Comparison of ENCODE assay signal across 15 cellular contexts in the genomic region with DNA sequence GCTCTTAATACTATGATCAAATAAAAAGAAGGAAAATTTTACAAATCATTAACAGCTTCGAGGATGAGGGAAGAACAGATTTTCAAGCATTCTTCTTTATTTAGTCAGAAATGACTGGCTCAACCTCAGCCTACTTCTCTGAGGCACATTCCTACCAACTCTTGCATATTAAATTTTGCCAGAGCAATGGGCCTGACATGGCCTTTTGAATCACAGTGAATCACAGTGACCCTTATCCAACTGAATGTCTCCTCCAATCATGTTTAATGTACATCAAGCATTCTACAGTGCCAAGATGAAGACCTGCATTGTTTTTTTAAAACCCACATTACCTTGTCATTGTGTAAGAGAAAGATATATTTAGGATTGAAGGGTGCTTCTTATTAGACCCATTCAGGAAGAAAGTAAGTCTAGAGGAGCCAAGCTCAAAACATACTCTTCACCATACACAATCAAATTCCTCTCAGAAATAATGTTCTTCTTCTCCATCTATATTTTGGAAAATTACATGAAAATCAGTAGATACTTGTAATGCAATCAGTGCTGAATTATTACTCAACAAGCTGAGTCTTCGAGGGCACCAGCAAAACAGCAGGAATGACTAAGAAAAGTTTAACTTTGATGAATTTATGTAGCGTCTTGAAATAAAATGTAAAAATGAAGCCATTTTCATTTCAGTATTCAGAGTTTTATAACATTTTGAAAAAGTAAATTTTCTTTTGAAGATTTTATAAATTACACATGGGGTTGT. TPM values are rescaled to one million over a fixed set of nuclear protein-coding genes. Genes with fewer than 3 reads are reported as not detected.
DNase-seq lines count a peak whose midpoint lies in the region; ATAC-seq and TF ChIP-seq lines count a peak whose summit lies in the region.
"Had no signal": no experiment of that assay in that cellular context is flagged by ENCODE, and none has a peak within 500 bp of the region (broad histone marks: within the 10 kb centered on the region; RNA-seq: fewer than 3 reads in every experiment).

No MANE protein-coding gene starts in this region.

- no peak overlapping the region for H4K8ac ChIP-seq in mesenchymal stem cell (ENCODE audit: low read length)

- H3K4me2 ChIP-seq in mesenchymal stem cell (ENCODE audit: low read length, poor library complexity, severe bottlenecking) = no peak overlapping the region

- DNase-seq in AG08396 (ENCODE audit: low spot score) (peak; percentile 58), LHCN-M2 (ENCODE audit: low read depth) (peak; percentile 95), cardiac fibroblast (ENCODE audit: low read depth in 2 of 2) (peak; percentile 72 to 95), mesenchymal stem cell (peak; percentile 55), NCI-H1930 (lab: John Stamatoyannopoulos, UW) (no peak), NCI-H1105 treated with DMSO at 0.1 percent for 48 hours (lab: John Stamatoyannopoulos, UW) (no peak)
- DNase-seq in natural killer cell treated with Interleukin-12 subunit alpha and Interleukin-12 subunit beta and Interleukin-15 and Interleukin-18, amount 100 ng/mL, for 72 hours (ENCODE audit: low spot score) = no peak
- DNase-seq: activated CD4-positive, alpha-beta memory T cell treated with anti-CD3 and anti-CD28 coated beads for 36 hours; activated effector memory CD4-positive, alpha-beta T cell treated with Interleukin-2 at 50 U/mL for 16 hours; C1 segment of cervical spinal cord; NCI-H2081; right cardiac atrium; T-helper 2 cell; upper lobe of left lung had no signal

- H3K79me1 ChIP-seq in mesenchymal stem cell (replicated peaks; ENCODE audit: low read length, poor library complexity, severe bottlenecking) = no peaks in the 10 kb centered on the region

- no peak overlapping the region for H2BK5ac ChIP-seq in mesenchymal stem cell (ENCODE audit: low read depth, low read length, poor library complexity, severe bottlenecking)

- H3K36me3 Mint-ChIP-seq in natural killer cell treated with Interleukin-12 subunit alpha and Interleukin-12 subunit beta and Interleukin-15 and Interleukin-18, amount 100 ng/mL, for 72 hours = peaks cover 7% of the 10 kb centered on the region

- no peak overlapping the region for H2AFZ ChIP-seq in mesenchymal stem cell (ENCODE audit: low read depth, low read length)

- H3K9ac ChIP-seq in mesenchymal stem cell (ENCODE audit: low read length) = peak overlapping the region; percentile 72

- no peak for ATAC-seq in HG02588 (IDR thresholded peaks at IDR 0.05; ENCODE audit: unreplicated experiment)
- ATAC-seq in natural killer cell treated with Interleukin-12 subunit alpha and Interleukin-12 subunit beta and Interleukin-15 and Interleukin-18, amount 100 ng/mL, for 72 hours = no peak
- ATAC-seq: right cardiac atrium had no signal

- no peak overlapping the region for H3K4ac ChIP-seq in mesenchymal stem cell (ENCODE audit: low read depth in 1 of 2, low read length in 2 of 2)

- H2BK120ac ChIP-seq in mesenchymal stem cell (ENCODE audit: low read depth, low read length) = no peak overlapping the region

- no peak overlapping the region for H3K27ac Mint-ChIP-seq in natural killer cell treated with Interleukin-12 subunit alpha and Interleukin-12 subunit beta and Interleukin-15 and Interleukin-18, amount 100 ng/mL, for 72 hours
- H3K27ac Mint-ChIP-seq: activated CD4-positive, alpha-beta memory T cell treated with anti-CD3 and anti-CD28 coated beads for 36 hours had no signal

- H3K4me1 ChIP-seq in mesenchymal stem cell (ENCODE audit: control insufficient read depth, insufficient read depth, low read depth, low read length) = no peaks in the 10 kb centered on the region
- H3K4me1 ChIP-seq: upper lobe of left lung had no signal

- H3K4me3 ChIP-seq in cardiac fibroblast (replicated peaks in 1 of 2; ENCODE audit: low read depth in 2 of 2, low read length in 2 of 2) = no peak overlapping the region
- H3K4me3 ChIP-seq in mesenchymal stem cell (ENCODE audit: insufficient read depth in 1 of 2, low read depth in 1 of 2, low read length in 2 of 2) = no peak overlapping the region
- H3K4me3 ChIP-seq: upper lobe of left lung had no signal

- peaks cover 5% of the 10 kb centered on the region for H3K9me3 Mint-ChIP-seq in natural killer cell treated with Interleukin-12 subunit alpha and Interleukin-12 subunit beta and Interleukin-15 and Interleukin-18, amount 100 ng/mL, for 72 hours

- H2BK15ac ChIP-seq in mesenchymal stem cell (ENCODE audit: low read depth, poor library complexity, severe bottlenecking) = no peak overlapping the region

- H3K23ac ChIP-seq in mesenchymal stem cell (ENCODE audit: low read length in 2 of 2) = no peak overlapping the region

- peaks cover 6 to 33% of the 10 kb centered on the region in 2 experiments for H3K36me3 ChIP-seq in mesenchymal stem cell (ENCODE audit: control insufficient read depth in 1 of 2, insufficient read depth in 2 of 2, low read depth in 1 of 2, low read length in 2 of 2)

- peak overlapping the region; percentile 76 for H3K27ac ChIP-seq in mesenchymal stem cell (ENCODE audit: low read length, poor library complexity, severe bottlenecking)
- H3K27ac ChIP-seq: upper lobe of left lung had no signal

- no peak overlapping the region for H2BK12ac ChIP-seq in mesenchymal stem cell (ENCODE audit: low read length in 2 of 2)

- H3K4me3 Mint-ChIP-seq in natural killer cell treated with Interleukin-12 subunit alpha and Interleukin-12 subunit beta and Interleukin-15 and Interleukin-18, amount 100 ng/mL, for 72 hours = no peak overlapping the region
- H3K4me3 Mint-ChIP-seq: activated CD4-positive, alpha-beta memory T cell treated with anti-CD3 and anti-CD28 coated beads for 36 hours had no signal

- WGBS in mesenchymal stem cell = 46% methylated on average over 2 of the region's 3 CpGs

- H3K4me1 Mint-ChIP-seq in natural killer cell treated with Interleukin-12 subunit alpha and Interleukin-12 subunit beta and Interleukin-15 and Interleukin-18, amount 100 ng/mL, for 72 hours (ENCODE audit: low read depth in 2 of 2) = no peaks in the 10 kb centered on the region

- H3K9me3 ChIP-seq in mesenchymal stem cell (ENCODE audit: control insufficient read depth, low read length) = peaks cover 20% of the 10 kb centered on the region

- no peak overlapping the region for H4K91ac ChIP-seq in mesenchymal stem cell (ENCODE audit: low read length)

- no peaks in the 10 kb centered on the region for H3K27me3 Mint-ChIP-seq in natural killer cell treated with Interleukin-12 subunit alpha and Interleukin-12 subunit beta and Interleukin-15 and Interleukin-18, amount 100 ng/mL, for 72 hours
- H3K27me3 Mint-ChIP-seq: activated CD4-positive, alpha-beta memory T cell treated with anti-CD3 and anti-CD28 coated beads for 36 hours had no signal

- no peak overlapping the region for H2AK5ac ChIP-seq in mesenchymal stem cell (ENCODE audit: low read length, severe bottlenecking)

- no peak overlapping the region for H3K18ac ChIP-seq in mesenchymal stem cell (ENCODE audit: low read depth in 1 of 2, low read length in 2 of 2)

- no peaks in the 10 kb centered on the region for H3K27me3 ChIP-seq in mesenchymal stem cell (ENCODE audit: control insufficient read depth in 1 of 2, insufficient read depth in 1 of 2, low read length in 2 of 2)
- H3K27me3 ChIP-seq: upper lobe of left lung had no signal

- no peak overlapping the region for H3K14ac ChIP-seq in mesenchymal stem cell (ENCODE audit: low read length in 2 of 2)

- no peak for TF ChIP-seq CTCF in cardiac fibroblast (IDR thresholded peaks at IDR 0.05; ENCODE audit: low read depth, low read length)

RNA-seq across cellular contexts. Expression of a gene that starts 44.1 kb away (rescaled TPM):
- 22.6 and 27.6 TPM in 2 replicates for total RNA-seq in LHCN-M2 (2014; rRNA removed)
- 12.3 TPM for polyA plus RNA-seq in LHCN-M2 (2012)
- polyA plus RNA-seq in mesenchymal stem cell (2013, experiment 1 of 2) = 30.8 TPM
- polyA plus RNA-seq in mesenchymal stem cell (2013, experiment 2 of 2) = 32.3 TPM
- total RNA-seq in natural killer cell treated with Interleukin-12 subunit alpha and Interleukin-12 subunit beta and Interleukin-15 and Interleukin-18, amount 100 ng/mL, for 72 hours = under 1 TPM in 1 of 2 donors, not detected in 1; 0.70 TPM
- total RNA-seq: activated CD4-positive, alpha-beta memory T cell treated with anti-CD3 and anti-CD28 coated beads for 36 hours had no signal

Comparison
In these comparisons a context has a peak if more than half of its experiments do, and no peak if none do; other contexts are left out.
1. DNase-seq: peak in AG08396 (single experiment), LHCN-M2 (single experiment), cardiac fibroblast (2 of 2) and mesenchymal stem cell (single experiment); none in NCI-H1930 (0 of 2), NCI-H1105 treated with DMSO at 0.1 percent for 48 hours (single experiment) and natural killer cell treated with Interleukin-12 subunit alpha and Interleukin-12 subunit beta and Interleukin-15 and Interleukin-18, amount 100 ng/mL, for 72 hours (single experiment).
2. RNA of a gene that starts 44.1 kb away (total RNA-seq): 22.6 to 27.6 TPM in LHCN-M2; 0.70 TPM in natural killer cell treated with Interleukin-12 subunit alpha and Interleukin-12 subunit beta and Interleukin-15 and Interleukin-18, amount 100 ng/mL, for 72 hours; every median in the first group is over 10 times any median in the second.